Comparison of ENCODE assay signal across 1 cellular context in genomic region chr7:151060416-151061234, GRCh38.
TF ChIP-seq lines count a peak whose summit lies in the region.

No MANE protein-coding gene starts in this region.

TF ChIP-seq in WTC11, 78 proteins besides CTCF, POLR2A, EP300 and RAD21 (continued from another document):
- TF ChIP-seq ZNF532 (CRISPR knock-in tag; IDR thresholded peaks at IDR 0.05; ENCODE audit: borderline replicate concordance): no peak
- no peak for TF ChIP-seq NFATC4 (CRISPR knock-in tag; IDR thresholded peaks at IDR 0.05)
- TF ChIP-seq ZNF138 (CRISPR knock-in tag; conservative IDR thresholded peaks at IDR 0.05): no peak
- no peak for TF ChIP-seq EMX1 (CRISPR knock-in tag; IDR thresholded peaks at IDR 0.05)
- no peak for TF ChIP-seq ZMAT4 (CRISPR knock-in tag; IDR thresholded peaks at IDR 0.05)
- TF ChIP-seq ZNF219 (CRISPR knock-in tag; IDR thresholded peaks at IDR 0.05; ENCODE audit: borderline replicate concordance): no peak
- TF ChIP-seq TCF7 (CRISPR knock-in tag; IDR thresholded peaks at IDR 0.05; ENCODE audit: low read depth): no peak
- TF ChIP-seq FOXP4 (CRISPR knock-in tag; IDR thresholded peaks at IDR 0.05): no peak
- TF ChIP-seq ZNF317 (CRISPR knock-in tag; IDR thresholded peaks at IDR 0.05; ENCODE audit: borderline replicate concordance, low read depth): no peak
- no peak for TF ChIP-seq CREM (CRISPR knock-in tag; IDR thresholded peaks at IDR 0.05)
- no peak for TF ChIP-seq MYBL2 (CRISPR knock-in tag; IDR thresholded peaks at IDR 0.05)
- TF ChIP-seq MAX (CRISPR knock-in tag; IDR thresholded peaks at IDR 0.05): no peak
